2 cellular contexts compared by ENCODE assay signal in the genomic region with DNA sequence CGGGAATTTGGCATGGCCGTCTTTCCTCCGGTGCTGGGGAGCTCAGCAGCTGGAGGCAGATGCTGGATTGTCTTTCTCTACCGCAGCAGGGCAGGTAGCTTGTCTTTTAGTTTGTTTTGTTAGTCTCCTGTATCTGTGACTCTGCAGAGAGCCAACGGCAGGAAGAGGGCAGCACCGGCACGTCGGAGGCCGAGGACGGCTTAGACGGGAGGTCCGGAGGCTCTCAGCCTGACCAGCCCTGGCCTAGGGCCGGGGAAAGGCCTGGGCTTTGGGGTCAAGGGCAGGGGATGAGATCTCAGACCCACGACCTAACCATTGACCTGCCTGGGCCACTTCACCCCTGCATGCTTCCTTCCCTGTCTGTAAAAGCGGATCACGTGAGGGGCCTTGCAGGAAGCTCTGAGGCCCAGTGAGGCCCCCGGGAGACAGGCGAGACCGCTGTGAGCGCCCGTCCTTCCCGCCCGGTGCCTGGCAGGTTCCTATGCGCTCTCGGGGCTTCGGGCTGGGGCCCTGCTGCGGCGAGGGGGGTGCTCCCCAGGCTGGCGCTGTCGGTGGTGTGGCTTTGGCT.
TF ChIP-seq lines count a peak whose summit lies in the region.

No MANE protein-coding gene starts in this region.

TF ChIP-seq in GM23338, 12 proteins besides CTCF, POLR2A, EP300 and RAD21 (continues in another document):
- TF ChIP-seq, protein P1, sequence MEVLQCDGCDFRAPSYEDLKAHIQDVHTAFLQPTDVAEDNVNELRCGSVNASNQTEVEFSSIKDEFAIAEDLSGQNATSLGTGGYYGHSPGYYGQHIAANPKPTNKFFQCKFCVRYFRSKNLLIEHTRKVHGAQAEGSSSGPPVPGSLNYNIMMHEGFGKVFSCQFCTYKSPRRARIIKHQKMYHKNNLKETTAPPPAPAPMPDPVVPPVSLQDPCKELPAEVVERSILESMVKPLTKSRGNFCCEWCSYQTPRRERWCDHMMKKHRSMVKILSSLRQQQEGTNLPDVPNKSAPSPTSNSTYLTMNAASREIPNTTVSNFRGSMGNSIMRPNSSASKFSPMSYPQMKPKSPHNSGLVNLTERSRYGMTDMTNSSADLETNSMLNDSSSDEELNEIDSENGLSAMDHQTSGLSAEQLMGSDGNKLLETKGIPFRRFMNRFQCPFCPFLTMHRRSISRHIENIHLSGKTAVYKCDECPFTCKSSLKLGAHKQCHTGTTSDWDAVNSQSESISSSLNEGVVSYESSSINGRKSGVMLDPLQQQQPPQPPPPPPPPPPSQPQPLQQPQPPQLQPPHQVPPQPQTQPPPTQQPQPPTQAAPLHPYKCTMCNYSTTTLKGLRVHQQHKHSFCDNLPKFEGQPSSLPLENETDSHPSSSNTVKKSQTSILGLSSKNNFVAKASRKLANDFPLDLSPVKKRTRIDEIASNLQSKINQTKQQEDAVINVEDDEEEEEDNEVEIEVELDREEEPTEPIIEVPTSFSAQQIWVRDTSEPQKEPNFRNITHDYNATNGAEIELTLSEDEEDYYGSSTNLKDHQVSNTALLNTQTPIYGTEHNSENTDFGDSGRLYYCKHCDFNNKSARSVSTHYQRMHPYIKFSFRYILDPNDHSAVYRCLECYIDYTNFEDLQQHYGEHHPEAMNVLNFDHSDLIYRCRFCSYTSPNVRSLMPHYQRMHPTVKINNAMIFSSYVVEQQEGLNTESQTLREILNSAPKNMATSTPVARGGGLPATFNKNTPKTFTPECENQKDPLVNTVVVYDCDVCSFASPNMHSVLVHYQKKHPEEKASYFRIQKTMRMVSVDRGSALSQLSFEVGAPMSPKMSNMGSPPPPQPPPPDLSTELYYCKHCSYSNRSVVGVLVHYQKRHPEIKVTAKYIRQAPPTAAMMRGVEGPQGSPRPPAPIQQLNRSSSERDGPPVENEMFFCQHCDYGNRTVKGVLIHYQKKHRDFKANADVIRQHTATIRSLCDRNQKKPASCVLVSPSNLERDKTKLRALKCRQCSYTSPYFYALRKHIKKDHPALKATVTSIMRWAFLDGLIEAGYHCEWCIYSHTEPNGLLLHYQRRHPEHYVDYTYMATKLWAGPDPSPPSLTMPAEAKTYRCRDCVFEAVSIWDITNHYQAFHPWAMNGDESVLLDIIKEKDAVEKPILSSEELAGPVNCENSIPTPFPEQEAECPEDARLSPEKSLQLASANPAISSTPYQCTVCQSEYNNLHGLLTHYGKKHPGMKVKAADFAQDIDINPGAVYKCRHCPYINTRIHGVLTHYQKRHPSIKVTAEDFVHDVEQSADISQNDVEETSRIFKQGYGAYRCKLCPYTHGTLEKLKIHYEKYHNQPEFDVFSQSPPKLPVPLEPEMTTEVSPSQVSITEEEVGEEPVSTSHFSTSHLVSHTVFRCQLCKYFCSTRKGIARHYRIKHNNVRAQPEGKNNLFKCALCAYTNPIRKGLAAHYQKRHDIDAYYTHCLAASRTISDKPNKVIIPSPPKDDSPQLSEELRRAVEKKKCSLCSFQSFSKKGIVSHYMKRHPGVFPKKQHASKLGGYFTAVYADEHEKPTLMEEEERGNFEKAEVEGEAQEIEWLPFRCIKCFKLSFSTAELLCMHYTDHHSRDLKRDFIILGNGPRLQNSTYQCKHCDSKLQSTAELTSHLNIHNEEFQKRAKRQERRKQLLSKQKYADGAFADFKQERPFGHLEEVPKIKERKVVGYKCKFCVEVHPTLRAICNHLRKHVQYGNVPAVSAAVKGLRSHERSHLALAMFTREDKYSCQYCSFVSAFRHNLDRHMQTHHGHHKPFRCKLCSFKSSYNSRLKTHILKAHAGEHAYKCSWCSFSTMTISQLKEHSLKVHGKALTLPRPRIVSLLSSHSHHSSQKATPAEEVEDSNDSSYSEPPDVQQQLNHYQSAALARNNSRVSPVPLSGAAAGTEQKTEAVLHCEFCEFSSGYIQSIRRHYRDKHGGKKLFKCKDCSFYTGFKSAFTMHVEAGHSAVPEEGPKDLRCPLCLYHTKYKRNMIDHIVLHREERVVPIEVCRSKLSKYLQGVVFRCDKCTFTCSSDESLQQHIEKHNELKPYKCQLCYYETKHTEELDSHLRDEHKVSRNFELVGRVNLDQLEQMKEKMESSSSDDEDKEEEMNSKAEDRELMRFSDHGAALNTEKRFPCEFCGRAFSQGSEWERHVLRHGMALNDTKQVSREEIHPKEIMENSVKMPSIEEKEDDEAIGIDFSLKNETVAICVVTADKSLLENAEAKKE (CRISPR knock-in tag; IDR thresholded peaks at IDR 0.05): no peak
- TF ChIP-seq, protein P2, sequence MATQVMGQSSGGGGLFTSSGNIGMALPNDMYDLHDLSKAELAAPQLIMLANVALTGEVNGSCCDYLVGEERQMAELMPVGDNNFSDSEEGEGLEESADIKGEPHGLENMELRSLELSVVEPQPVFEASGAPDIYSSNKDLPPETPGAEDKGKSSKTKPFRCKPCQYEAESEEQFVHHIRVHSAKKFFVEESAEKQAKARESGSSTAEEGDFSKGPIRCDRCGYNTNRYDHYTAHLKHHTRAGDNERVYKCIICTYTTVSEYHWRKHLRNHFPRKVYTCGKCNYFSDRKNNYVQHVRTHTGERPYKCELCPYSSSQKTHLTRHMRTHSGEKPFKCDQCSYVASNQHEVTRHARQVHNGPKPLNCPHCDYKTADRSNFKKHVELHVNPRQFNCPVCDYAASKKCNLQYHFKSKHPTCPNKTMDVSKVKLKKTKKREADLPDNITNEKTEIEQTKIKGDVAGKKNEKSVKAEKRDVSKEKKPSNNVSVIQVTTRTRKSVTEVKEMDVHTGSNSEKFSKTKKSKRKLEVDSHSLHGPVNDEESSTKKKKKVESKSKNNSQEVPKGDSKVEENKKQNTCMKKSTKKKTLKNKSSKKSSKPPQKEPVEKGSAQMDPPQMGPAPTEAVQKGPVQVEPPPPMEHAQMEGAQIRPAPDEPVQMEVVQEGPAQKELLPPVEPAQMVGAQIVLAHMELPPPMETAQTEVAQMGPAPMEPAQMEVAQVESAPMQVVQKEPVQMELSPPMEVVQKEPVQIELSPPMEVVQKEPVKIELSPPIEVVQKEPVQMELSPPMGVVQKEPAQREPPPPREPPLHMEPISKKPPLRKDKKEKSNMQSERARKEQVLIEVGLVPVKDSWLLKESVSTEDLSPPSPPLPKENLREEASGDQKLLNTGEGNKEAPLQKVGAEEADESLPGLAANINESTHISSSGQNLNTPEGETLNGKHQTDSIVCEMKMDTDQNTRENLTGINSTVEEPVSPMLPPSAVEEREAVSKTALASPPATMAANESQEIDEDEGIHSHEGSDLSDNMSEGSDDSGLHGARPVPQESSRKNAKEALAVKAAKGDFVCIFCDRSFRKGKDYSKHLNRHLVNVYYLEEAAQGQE (IDR thresholded peaks at IDR 0.05; ENCODE audit: unreplicated experiment): no peak
- TF ChIP-seq POLR2AphosphoS5 (IDR thresholded peaks at IDR 0.05; ENCODE audit: low read depth) (no peak), EZH2 (IDR thresholded peaks at IDR 0.05; ENCODE audit: low read depth, unreplicated experiment) (no peak), ZNF114 (CRISPR knock-in tag; IDR thresholded peaks at IDR 0.05) (no peak), CREB1 (CRISPR knock-in tag; IDR thresholded peaks at IDR 0.05; ENCODE audit: low read depth) (no peak), JUNB (IDR thresholded peaks at IDR 0.05; ENCODE audit: unreplicated experiment) (no peak), NANOG (IDR thresholded peaks at IDR 0.05; ENCODE audit: borderline replicate concordance) (no peak)
- TF ChIP-seq, protein P3, sequence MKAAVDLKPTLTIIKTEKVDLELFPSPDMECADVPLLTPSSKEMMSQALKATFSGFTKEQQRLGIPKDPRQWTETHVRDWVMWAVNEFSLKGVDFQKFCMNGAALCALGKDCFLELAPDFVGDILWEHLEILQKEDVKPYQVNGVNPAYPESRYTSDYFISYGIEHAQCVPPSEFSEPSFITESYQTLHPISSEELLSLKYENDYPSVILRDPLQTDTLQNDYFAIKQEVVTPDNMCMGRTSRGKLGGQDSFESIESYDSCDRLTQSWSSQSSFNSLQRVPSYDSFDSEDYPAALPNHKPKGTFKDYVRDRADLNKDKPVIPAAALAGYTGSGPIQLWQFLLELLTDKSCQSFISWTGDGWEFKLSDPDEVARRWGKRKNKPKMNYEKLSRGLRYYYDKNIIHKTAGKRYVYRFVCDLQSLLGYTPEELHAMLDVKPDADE (IDR thresholded peaks at IDR 0.05): no peak

TF ChIP-seq in WTC11, 78 proteins besides CTCF, POLR2A, EP300 and RAD21 (continued from another document):
- TF ChIP-seq, protein P4, sequence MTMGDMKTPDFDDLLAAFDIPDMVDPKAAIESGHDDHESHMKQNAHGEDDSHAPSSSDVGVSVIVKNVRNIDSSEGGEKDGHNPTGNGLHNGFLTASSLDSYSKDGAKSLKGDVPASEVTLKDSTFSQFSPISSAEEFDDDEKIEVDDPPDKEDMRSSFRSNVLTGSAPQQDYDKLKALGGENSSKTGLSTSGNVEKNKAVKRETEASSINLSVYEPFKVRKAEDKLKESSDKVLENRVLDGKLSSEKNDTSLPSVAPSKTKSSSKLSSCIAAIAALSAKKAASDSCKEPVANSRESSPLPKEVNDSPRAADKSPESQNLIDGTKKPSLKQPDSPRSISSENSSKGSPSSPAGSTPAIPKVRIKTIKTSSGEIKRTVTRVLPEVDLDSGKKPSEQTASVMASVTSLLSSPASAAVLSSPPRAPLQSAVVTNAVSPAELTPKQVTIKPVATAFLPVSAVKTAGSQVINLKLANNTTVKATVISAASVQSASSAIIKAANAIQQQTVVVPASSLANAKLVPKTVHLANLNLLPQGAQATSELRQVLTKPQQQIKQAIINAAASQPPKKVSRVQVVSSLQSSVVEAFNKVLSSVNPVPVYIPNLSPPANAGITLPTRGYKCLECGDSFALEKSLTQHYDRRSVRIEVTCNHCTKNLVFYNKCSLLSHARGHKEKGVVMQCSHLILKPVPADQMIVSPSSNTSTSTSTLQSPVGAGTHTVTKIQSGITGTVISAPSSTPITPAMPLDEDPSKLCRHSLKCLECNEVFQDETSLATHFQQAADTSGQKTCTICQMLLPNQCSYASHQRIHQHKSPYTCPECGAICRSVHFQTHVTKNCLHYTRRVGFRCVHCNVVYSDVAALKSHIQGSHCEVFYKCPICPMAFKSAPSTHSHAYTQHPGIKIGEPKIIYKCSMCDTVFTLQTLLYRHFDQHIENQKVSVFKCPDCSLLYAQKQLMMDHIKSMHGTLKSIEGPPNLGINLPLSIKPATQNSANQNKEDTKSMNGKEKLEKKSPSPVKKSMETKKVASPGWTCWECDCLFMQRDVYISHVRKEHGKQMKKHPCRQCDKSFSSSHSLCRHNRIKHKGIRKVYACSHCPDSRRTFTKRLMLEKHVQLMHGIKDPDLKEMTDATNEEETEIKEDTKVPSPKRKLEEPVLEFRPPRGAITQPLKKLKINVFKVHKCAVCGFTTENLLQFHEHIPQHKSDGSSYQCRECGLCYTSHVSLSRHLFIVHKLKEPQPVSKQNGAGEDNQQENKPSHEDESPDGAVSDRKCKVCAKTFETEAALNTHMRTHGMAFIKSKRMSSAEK (CRISPR knock-in tag; IDR thresholded peaks at IDR 0.05; ENCODE audit: borderline replicate concordance): no peak
- TF ChIP-seq, protein P5, sequence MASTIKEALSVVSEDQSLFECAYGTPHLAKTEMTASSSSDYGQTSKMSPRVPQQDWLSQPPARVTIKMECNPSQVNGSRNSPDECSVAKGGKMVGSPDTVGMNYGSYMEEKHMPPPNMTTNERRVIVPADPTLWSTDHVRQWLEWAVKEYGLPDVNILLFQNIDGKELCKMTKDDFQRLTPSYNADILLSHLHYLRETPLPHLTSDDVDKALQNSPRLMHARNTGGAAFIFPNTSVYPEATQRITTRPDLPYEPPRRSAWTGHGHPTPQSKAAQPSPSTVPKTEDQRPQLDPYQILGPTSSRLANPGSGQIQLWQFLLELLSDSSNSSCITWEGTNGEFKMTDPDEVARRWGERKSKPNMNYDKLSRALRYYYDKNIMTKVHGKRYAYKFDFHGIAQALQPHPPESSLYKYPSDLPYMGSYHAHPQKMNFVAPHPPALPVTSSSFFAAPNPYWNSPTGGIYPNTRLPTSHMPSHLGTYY (CRISPR knock-in tag; IDR thresholded peaks at IDR 0.05): no peak
- TF ChIP-seq NR3C1 (CRISPR knock-in tag; conservative IDR thresholded peaks at IDR 0.05; ENCODE audit: low read depth) (no peak), GTF2I (CRISPR knock-in tag; conservative IDR thresholded peaks at IDR 0.05) (0 out of 2 replicates have a peak, but pooled peaks have one; percentile 6)
